Comparison of ENCODE assay signal across 8 cellular contexts in the genomic region with DNA sequence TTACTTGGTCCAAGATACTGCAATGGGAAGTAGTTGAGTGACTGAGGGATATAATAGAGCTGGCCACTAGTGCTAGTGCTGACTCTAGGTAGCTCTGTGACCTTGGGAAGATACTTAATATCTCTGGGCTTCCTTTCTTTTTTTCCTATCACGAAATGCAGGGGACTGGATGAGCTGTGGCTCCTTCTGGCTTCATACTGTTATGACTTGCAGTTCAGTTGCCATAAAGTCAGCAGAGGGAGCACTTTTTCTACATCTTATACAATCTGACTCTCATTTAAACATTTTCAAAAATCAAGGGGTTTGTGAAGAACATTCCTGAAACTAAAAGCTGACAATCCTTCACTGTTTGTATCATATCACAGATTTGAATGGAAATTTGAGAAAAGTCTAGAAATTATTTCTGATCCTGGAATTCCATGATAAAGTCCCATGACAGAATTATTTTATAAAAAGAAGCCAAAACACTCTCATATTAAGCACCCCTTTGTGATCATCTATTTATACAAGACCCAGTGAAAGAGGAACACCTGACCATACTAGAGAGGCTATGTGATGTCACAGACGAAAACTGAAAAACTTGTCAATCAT. TPM values are rescaled to one million over a fixed set of nuclear protein-coding genes. Genes with fewer than 3 reads are reported as not detected.
DNase-seq lines count a peak whose midpoint lies in the region; ATAC-seq lines count a peak whose summit lies in the region.

No MANE protein-coding gene starts in this region.

- peaks cover 45 to 52% of the 10 kb centered on the region in 2 donors for H3K27me3 Mint-ChIP-seq in natural killer cell treated with Interleukin-12 subunit alpha and Interleukin-12 subunit beta and Interleukin-15 and Interleukin-18, amount 100 ng/mL, for 72 hours

- peak; percentile 30 for ATAC-seq in HG03196 (IDR thresholded peaks at IDR 0.05; ENCODE audit: unreplicated experiment)
- ATAC-seq in esophagus mucosa, result peak; percentile 18
- no peak for ATAC-seq in natural killer cell treated with Interleukin-12 subunit alpha and Interleukin-12 subunit beta and Interleukin-15 and Interleukin-18, amount 100 ng/mL, for 72 hours

- no peak overlapping the region for H3K27ac Mint-ChIP-seq in natural killer cell treated with Interleukin-12 subunit alpha and Interleukin-12 subunit beta and Interleukin-15 and Interleukin-18, amount 100 ng/mL, for 72 hours

- DNase-seq in ELR (ENCODE audit: low read depth), result peak; percentile 78
- DNase-seq in RKO (ENCODE audit: low spot score), result peak; percentile 86
- DNase-seq in pons (ENCODE audit: low spot score), result peak; percentile 96
- DNase-seq in natural killer cell treated with Interleukin-12 subunit alpha and Interleukin-12 subunit beta and Interleukin-15 and Interleukin-18, amount 100 ng/mL, for 72 hours (ENCODE audit: low spot score), result no peak
- DNase-seq in activated T-cell treated with anti-CD3 and anti-CD28 coated beads, Interleukin-2, amount 50 U/mL, for 1 hour, result no peak
- DNase-seq in COR-L47 (lab: John Stamatoyannopoulos, UW), result no peak

- H3K4me3 Mint-ChIP-seq in natural killer cell treated with Interleukin-12 subunit alpha and Interleukin-12 subunit beta and Interleukin-15 and Interleukin-18, amount 100 ng/mL, for 72 hours, result no peak overlapping the region

- H3K4me1 Mint-ChIP-seq in natural killer cell treated with Interleukin-12 subunit alpha and Interleukin-12 subunit beta and Interleukin-15 and Interleukin-18, amount 100 ng/mL, for 72 hours (ENCODE audit: low read depth in 2 of 2), result peaks cover 10 to 20% of the 10 kb centered on the region in 2 donors

- H3K36me3 Mint-ChIP-seq in natural killer cell treated with Interleukin-12 subunit alpha and Interleukin-12 subunit beta and Interleukin-15 and Interleukin-18, amount 100 ng/mL, for 72 hours, result no peaks in the 10 kb centered on the region

- H3K9me3 Mint-ChIP-seq in natural killer cell treated with Interleukin-12 subunit alpha and Interleukin-12 subunit beta and Interleukin-15 and Interleukin-18, amount 100 ng/mL, for 72 hours, result no peaks in the 10 kb centered on the region

RNA-seq across cellular contexts. Expression of gene BHLHE41, which starts 5.4 kb away (rescaled TPM):
- 5.8 TPM for total RNA-seq in esophagus mucosa
- total RNA-seq in natural killer cell treated with Interleukin-12 subunit alpha and Interleukin-12 subunit beta and Interleukin-15 and Interleukin-18, amount 100 ng/mL, for 72 hours, result not detected

Comparison
In these comparisons a context has a peak if more than half of its experiments do, and no peak if none do; other contexts are left out.
1. DNase-seq: peak in ELR (single experiment), RKO (single experiment) and pons (single experiment); none in natural killer cell treated with Interleukin-12 subunit alpha and Interleukin-12 subunit beta and Interleukin-15 and Interleukin-18, amount 100 ng/mL, for 72 hours (single experiment), activated T-cell treated with anti-CD3 and anti-CD28 coated beads, Interleukin-2, amount 50 U/mL, for 1 hour (single experiment) and COR-L47 (single experiment).
2. ATAC-seq: peak in HG03196 (single experiment) and esophagus mucosa (single experiment); none in natural killer cell treated with Interleukin-12 subunit alpha and Interleukin-12 subunit beta and Interleukin-15 and Interleukin-18, amount 100 ng/mL, for 72 hours (0 of 2).